Comparison of ENCODE assay signal across 17 cellular contexts in the genomic region with DNA sequence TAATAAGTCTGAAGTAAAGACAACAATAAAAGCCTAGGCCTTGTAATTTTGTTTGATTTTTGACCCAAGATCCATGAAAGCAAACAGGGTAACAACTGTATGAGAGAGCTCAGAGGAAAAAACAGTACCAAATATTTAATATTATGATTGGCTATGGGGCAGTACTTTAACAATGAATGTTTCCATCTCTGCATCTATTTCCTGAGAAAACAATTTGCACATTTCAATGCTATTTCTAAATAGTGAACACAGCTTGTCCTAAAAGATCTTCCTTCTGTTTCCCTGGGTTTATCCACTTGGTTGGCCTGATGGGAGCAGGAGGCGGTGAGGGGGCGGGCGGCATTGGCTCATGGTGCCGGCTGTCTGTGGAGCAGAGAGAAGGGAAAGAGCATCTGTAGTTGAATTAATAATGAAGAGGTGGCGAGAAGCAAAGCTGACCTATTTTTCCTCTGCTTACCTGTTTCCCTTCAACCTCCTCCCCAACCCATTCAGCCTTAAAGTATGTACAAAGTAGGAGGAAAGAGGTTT.
"Had no signal": no experiment of that assay in that cellular context is flagged by ENCODE, and none has a peak within 500 bp of the region (broad histone marks: within the 10 kb centered on the region; RNA-seq: fewer than 3 reads in every experiment).

No MANE protein-coding gene starts in this region.

- H3K4me1 ChIP-seq: parathyroid adenoma, transverse colon had no signal

- H3K4me3 ChIP-seq: SK-N-MC, stomach, transverse colon had no signal

- H3K79me2 ChIP-seq: parathyroid adenoma had no signal

- ATAC-seq: activated CD4-positive, alpha-beta T cell treated with anti-CD3 and anti-CD28 coated beads for 36 hours; activated T-cell treated with anti-CD3 and anti-CD28 coated beads, Interleukin-2, amount 50 U/mL, for 72 hours; left lobe of liver; T-cell had no signal

- H2AFZ ChIP-seq: parathyroid adenoma had no signal

- H3K27ac ChIP-seq: parathyroid adenoma, SK-N-MC, transverse colon, WERI-Rb-1 had no signal

- H3K9ac ChIP-seq: parathyroid adenoma had no signal

- H3K36me3 ChIP-seq: stomach, transverse colon, WERI-Rb-1 had no signal

- H3K9me3 ChIP-seq: stomach, transverse colon had no signal

- DNase-seq: activated CD4-positive, alpha-beta memory T cell treated with anti-CD3 and anti-CD28 coated beads, Interleukin-2, amount 10 ng/mL, durations not matched to agents 7 days and 5 days; activated CD4-positive, alpha-beta T cell treated with anti-CD3 and anti-CD28 coated beads for 36 hours; activated gamma-delta T cell treated with Interleukin-2 at 50 U/mL for 16 hours; activated naive CD8-positive, alpha-beta T cell treated with anti-CD3 and anti-CD28 coated beads for 36 hours; activated T-cell treated with anti-CD3 and anti-CD28 coated beads, Interleukin-2, amount 50 U/mL, for 72 hours; endodermal cell; retina; stimulated activated CD4-positive, alpha-beta T cell treated with anti-CD3 and anti-CD28 coated beads, Interleukin-15, amount 100 ng/mL, for 24 hours; stimulated activated CD4-positive, alpha-beta T cell treated with anti-CD3 and anti-CD28 coated beads, Interleukin-4, amount 100 ng/mL, for 24 hours; stomach; T-cell; T1000; transverse colon; WERI-Rb-1 had no signal

- H3K27me3 ChIP-seq: stomach, transverse colon had no signal
